8 cellular contexts compared by ENCODE assay signal in genomic region chr11:128884703-128885338, GRCh38. TPM values are rescaled to one million over a fixed set of nuclear protein-coding genes. Genes with fewer than 3 reads are reported as not detected.
A peak's percentile ranks its signal among the peaks of the same experiment; 100 is the strongest.
DNase-seq lines count a peak whose midpoint lies in the region; ATAC-seq and TF ChIP-seq lines count a peak whose summit lies in the region.

No MANE protein-coding gene starts in this region.

- H3K9me3 ChIP-seq in lower lobe of right lung, result no peaks in the 10 kb centered on the region

- peak; percentile 59 for TF ChIP-seq CTCF in WI38 (IDR thresholded peaks at IDR 0.05; ENCODE audit: low read depth, low read length)
- peak; percentile 85 for TF ChIP-seq CTCF in lower lobe of right lung (IDR thresholded peaks at IDR 0.05)

- peak; percentile 91 for ATAC-seq in GM18511 (IDR thresholded peaks at IDR 0.05; ENCODE audit: unreplicated experiment)
- ATAC-seq in HG02938 (IDR thresholded peaks at IDR 0.05; ENCODE audit: unreplicated experiment), result peak; percentile 83
- ATAC-seq in lower lobe of right lung, result peak; percentile 78 to 91
- peak; percentile 58 for ATAC-seq in stimulated activated naive CD8-positive, alpha-beta T cell treated with anti-CD3 and anti-CD28 coated beads, Interleukin-15, Interleukin-2, amounts not matched to agents 100 U/mL and 50 U/mL, for 24 hours

- peaks cover 4% of the 10 kb centered on the region for H3K4me1 ChIP-seq in lower lobe of right lung

- H3K27me3 ChIP-seq in lower lobe of right lung (ENCODE audit: low read depth), result peaks cover 4% of the 10 kb centered on the region

- DNase-seq in AML-193 (lab: John Stamatoyannopoulos, UW) (peak; percentile 32 to 51), NCI-H2029 (lab: John Stamatoyannopoulos, UW) (peak; percentile 65), dedifferentiated amniotic fluid mesenchymal stem cell (ENCODE audit: extremely low spot score) (peak; percentile 57), lower lobe of right lung (no peak)
- peak; percentile 58 for DNase-seq in stimulated activated naive CD8-positive, alpha-beta T cell treated with anti-CD3 and anti-CD28 coated beads, Interleukin-15, Interleukin-2, amounts not matched to agents 100 U/mL and 50 U/mL, for 24 hours

- H3K4me3 ChIP-seq in WI38 (ENCODE audit: low read depth, low read length) (no peak overlapping the region), lower lobe of right lung (no peak overlapping the region)

- H3K36me3 ChIP-seq in lower lobe of right lung, result no peaks in the 10 kb centered on the region

- H3K27ac ChIP-seq in lower lobe of right lung, result no peak overlapping the region

- intact Hi-C loops in lower lobe of right lung (cut with DNase I), result loop anchor here (5.0 kb wide), 1 partner anchor 72 kb away; no protein-coding TSS in a partner anchor

RNA-seq across cellular contexts. Expression of gene KCNJ5, which starts 6.3 kb away (rescaled TPM):
- 12.9 TPM for total RNA-seq in lower lobe of right lung

RNA-seq across cellular contexts. Expression of gene KCNJ1, which starts 17.7 kb away (rescaled TPM):
- total RNA-seq in lower lobe of right lung, result 0.18 TPM

RNA-seq across cellular contexts. Expression of gene TP53AIP1, which starts 57.9 kb away (rescaled TPM):
- not detected for total RNA-seq in lower lobe of right lung
